11 cellular contexts compared by ENCODE assay signal in the genomic region with DNA sequence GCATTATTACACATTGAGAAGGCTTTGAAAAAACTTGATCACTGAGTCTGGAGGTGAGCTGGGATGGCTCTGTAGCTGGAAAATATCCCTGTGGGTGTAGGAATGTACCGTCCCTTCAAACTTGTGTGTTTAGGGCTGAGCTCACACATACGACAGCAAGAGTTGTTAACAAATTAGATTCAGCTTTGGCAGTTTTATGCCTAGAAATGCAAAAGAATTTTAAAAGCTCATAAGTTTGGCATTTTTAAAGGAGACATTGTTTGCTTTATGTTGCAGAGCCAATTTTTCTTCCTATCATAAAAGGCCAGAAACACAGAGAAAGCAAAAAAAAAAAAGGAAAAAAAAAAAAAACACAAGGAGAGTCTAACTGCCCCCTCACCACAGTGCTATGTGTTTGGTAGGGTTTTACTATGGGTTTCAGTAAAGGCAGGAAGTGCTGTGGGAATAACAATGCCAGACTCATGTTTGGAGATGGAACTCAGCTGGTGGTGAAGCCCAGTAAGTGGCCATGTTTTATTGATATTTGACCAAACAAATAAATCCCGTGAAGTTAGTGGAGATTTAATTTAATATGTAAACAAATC.
A peak's percentile ranks its signal among the peaks of the same experiment; 100 is the strongest.
DNase-seq lines count a peak whose midpoint lies in the region; ATAC-seq and TF ChIP-seq lines count a peak whose summit lies in the region.
"Had no signal": no experiment of that assay in that cellular context is flagged by ENCODE, and none has a peak within 500 bp of the region (broad histone marks: within the 10 kb centered on the region; RNA-seq: fewer than 3 reads in every experiment).

No MANE protein-coding gene starts in this region.

- H3K27ac ChIP-seq in Peyer's patch: peak overlapping the region; percentile 25 to 75 (median 64)

- H3K4me1 Mint-ChIP-seq in activated CD4-positive, alpha-beta T cell treated with anti-CD3 and anti-CD28 coated beads for 36 hours: peaks cover 53% of the 10 kb centered on the region
- H3K4me1 Mint-ChIP-seq in endothelial cell (ENCODE audit: unreplicated experiment): peaks cover 75% of the 10 kb centered on the region
- H3K4me1 Mint-ChIP-seq in stimulated activated effector memory CD8-positive, alpha-beta T cell treated with anti-CD3 and anti-CD28 coated beads, Interleukin-12 subunit alpha, Interleukin-12 subunit beta, amount 100 ng/mL, for 72 hours: peaks cover 33% of the 10 kb centered on the region

- CTCF ChIA-PET in activated CD4-positive, alpha-beta T cell treated with anti-CD3 and anti-CD28 coated beads for 36 hours (lab: Charles Lee): interaction anchor here (0.9 to 4.7 kb wide), 11 partner anchors 8 to 532 kb away, joined by 3 to 18 read pairs (median 5); no protein-coding TSS in a partner anchor

- no peak overlapping the region for H3K4me3 ChIP-seq in Peyer's patch

- POLR2A ChIA-PET in activated CD4-positive, alpha-beta T cell treated with anti-CD3 and anti-CD28 coated beads for 36 hours (lab: Charles Lee): interaction anchor here (0.6 to 2.4 kb wide), 12 partner anchors 8 to 1986 kb away, joined by 3 to 13 read pairs (median 4); no protein-coding TSS in a partner anchor

- H3K36me3 Mint-ChIP-seq in activated CD4-positive, alpha-beta T cell treated with anti-CD3 and anti-CD28 coated beads for 36 hours (ENCODE audit: low read depth): peaks cover 98% of the 10 kb centered on the region
- no peaks in the 10 kb centered on the region for H3K36me3 Mint-ChIP-seq in endothelial cell (ENCODE audit: low read depth, unreplicated experiment)
- peaks cover 100% of the 10 kb centered on the region for H3K36me3 Mint-ChIP-seq in stimulated activated effector memory CD8-positive, alpha-beta T cell treated with anti-CD3 and anti-CD28 coated beads, Interleukin-12 subunit alpha, Interleukin-12 subunit beta, amount 100 ng/mL, for 72 hours

- no peaks in the 10 kb centered on the region for H3K9me3 Mint-ChIP-seq in activated CD4-positive, alpha-beta T cell treated with anti-CD3 and anti-CD28 coated beads for 36 hours (ENCODE audit: low read depth)
- H3K9me3 Mint-ChIP-seq in endothelial cell (ENCODE audit: unreplicated experiment): no peaks in the 10 kb centered on the region
- no peaks in the 10 kb centered on the region for H3K9me3 Mint-ChIP-seq in stimulated activated effector memory CD8-positive, alpha-beta T cell treated with anti-CD3 and anti-CD28 coated beads, Interleukin-12 subunit alpha, Interleukin-12 subunit beta, amount 100 ng/mL, for 72 hours
- H3K9me3 Mint-ChIP-seq: H9 had no signal

- intact Hi-C loops in activated CD4-positive, alpha-beta T cell treated with anti-CD3 and anti-CD28 coated beads for 36 hours (cut with DNase I, micrococcal nuclease): loop anchor here (1.0 to 10.0 kb wide), 3 partner anchors 10 to 643 kb away; no protein-coding TSS in a partner anchor

- DNase-seq in activated CD4-positive, alpha-beta T cell treated with anti-CD3 and anti-CD28 coated beads for 36 hours: no peak
- no peak for DNase-seq in activated CD4-positive, alpha-beta T cell treated with anti-CD3 and anti-CD28 coated beads for 1 hour
- no peak for DNase-seq in Peyer's patch
- DNase-seq in endothelial cell (ENCODE audit: low spot score): no peak
- DNase-seq in stimulated activated effector memory CD8-positive, alpha-beta T cell treated with anti-CD3 and anti-CD28 coated beads, Interleukin-12 subunit alpha, Interleukin-12 subunit beta, amount 100 ng/mL, for 72 hours (ENCODE audit: low spot score in 2 of 2): no peak
- no peak for DNase-seq in stimulated activated CD4-positive, alpha-beta T cell treated with anti-CD3 and anti-CD28 coated beads, Interleukin-15, amount 100 ng/mL, for 24 hours
- no peak for DNase-seq in GF-D8 (lab: John Stamatoyannopoulos, UW)
- DNase-seq: H9, NCI-H187 treated with DMSO at 0.1 percent for 48 hours, SHP77 treated with DMSO at 0.1 percent for 48 hours had no signal

- TF ChIP-seq CTCF in Peyer's patch (IDR thresholded peaks at IDR 0.05): no peak
- no peak for TF ChIP-seq CTCF in endothelial cell (IDR thresholded peaks at IDR 0.05; ENCODE audit: unreplicated experiment)

- H3K4me1 ChIP-seq in Peyer's patch: peaks cover 0 to 14% (median 7%) of the 10 kb centered on the region in 4 donors

- H3K9me3 ChIP-seq in Peyer's patch: no peaks in the 10 kb centered on the region

- H3K27me3 Mint-ChIP-seq in activated CD4-positive, alpha-beta T cell treated with anti-CD3 and anti-CD28 coated beads for 36 hours: no peaks in the 10 kb centered on the region
- peaks cover 2% of the 10 kb centered on the region for H3K27me3 Mint-ChIP-seq in endothelial cell (ENCODE audit: unreplicated experiment)

- peak overlapping the region; percentile 98 for H3K27ac Mint-ChIP-seq in activated CD4-positive, alpha-beta T cell treated with anti-CD3 and anti-CD28 coated beads for 36 hours
- peak overlapping the region; percentile 89 for H3K27ac Mint-ChIP-seq in endothelial cell (ENCODE audit: unreplicated experiment)
- H3K27ac Mint-ChIP-seq in stimulated activated effector memory CD8-positive, alpha-beta T cell treated with anti-CD3 and anti-CD28 coated beads, Interleukin-12 subunit alpha, Interleukin-12 subunit beta, amount 100 ng/mL, for 72 hours: peak overlapping the region; percentile 99

- no peak for ATAC-seq in activated CD4-positive, alpha-beta T cell treated with anti-CD3 and anti-CD28 coated beads for 36 hours
- no peak for ATAC-seq in stimulated activated effector memory CD8-positive, alpha-beta T cell treated with anti-CD3 and anti-CD28 coated beads, Interleukin-12 subunit alpha, Interleukin-12 subunit beta, amount 100 ng/mL, for 72 hours
- ATAC-seq in activated CD4-positive, CD25-positive, alpha-beta regulatory T cell treated with anti-CD3 and anti-CD28 coated beads, Interleukin-2, amount 50 U/mL, for 24 hours: no peak

- H3K36me3 ChIP-seq in Peyer's patch: no peaks in the 10 kb centered on the region

- peak overlapping the region; percentile 84 for H3K4me3 Mint-ChIP-seq in activated CD4-positive, alpha-beta T cell treated with anti-CD3 and anti-CD28 coated beads for 36 hours
- no peak overlapping the region for H3K4me3 Mint-ChIP-seq in endothelial cell (ENCODE audit: unreplicated experiment)
- peak overlapping the region; percentile 78 for H3K4me3 Mint-ChIP-seq in stimulated activated effector memory CD8-positive, alpha-beta T cell treated with anti-CD3 and anti-CD28 coated beads, Interleukin-12 subunit alpha, Interleukin-12 subunit beta, amount 100 ng/mL, for 72 hours
- H3K4me3 Mint-ChIP-seq: H9 had no signal

- no peaks in the 10 kb centered on the region for H3K27me3 ChIP-seq in Peyer's patch

- no peak for TF ChIP-seq POLR2A in Peyer's patch (IDR thresholded peaks at IDR 0.05)
